ENCODE assay signal across 14 cellular contexts in genomic region chr10:56537984-56538383, GRCh38.
DNase-seq lines count a peak whose midpoint lies in the region; ATAC-seq and TF ChIP-seq lines count a peak whose summit lies in the region.
"Had no signal": no experiment of that assay in that cellular context is flagged by ENCODE, and none has a peak within 500 bp of the region (broad histone marks: within the 10 kb centered on the region; RNA-seq: fewer than 3 reads in every experiment).

No MANE protein-coding gene starts in this region.

- no peaks in the 10 kb centered on the region for H3K4me1 Mint-ChIP-seq in CD4-positive, alpha-beta T cell (ENCODE audit: low read depth)
- H3K4me1 Mint-ChIP-seq: activated CD8-positive, alpha-beta memory T cell treated with anti-CD3 and anti-CD28 coated beads, Interleukin-2, amount 10 ng/mL, durations not matched to agents 7 days and 5 days had no signal

- DNase-seq in Caki2 (ENCODE audit: low read depth) (peak; percentile 95), M059J (ENCODE audit: low read depth) (peak; percentile 79), mammary epithelial cell (peak; percentile 94), kidney glomerular epithelial cell (lab: John Stamatoyannopoulos, UW) (peak; percentile 91), midbrain (lab: John Stamatoyannopoulos, UW) (no peak), germinal center (ENCODE audit: low spot score) (no peak)
- DNase-seq in CD4-positive, alpha-beta T cell = no peak
- DNase-seq in effector memory CD4-positive, alpha-beta T cell = no peak
- DNase-seq: activated CD8-positive, alpha-beta memory T cell treated with anti-CD3 and anti-CD28 coated beads, Interleukin-2, amount 10 ng/mL, durations not matched to agents 7 days and 5 days; NCI-H774; retina had no signal

- H3K79me2 ChIP-seq in mammary epithelial cell (ENCODE audit: insufficient read depth, low read length) = no peaks in the 10 kb centered on the region

- no peaks in the 10 kb centered on the region for H3K36me3 ChIP-seq in mammary epithelial cell (ENCODE audit: insufficient read depth, low read length)
- H3K36me3 ChIP-seq in effector memory CD4-positive, alpha-beta T cell (ENCODE audit: control insufficient read depth, insufficient read depth, low read length) = no peaks in the 10 kb centered on the region
- H3K36me3 ChIP-seq: tibial nerve had no signal

- intact Hi-C loops in mammary epithelial cell (cut with micrococcal nuclease) = no loop called here
- intact Hi-C loops in CD4-positive, alpha-beta T cell (cut with DNase I, micrococcal nuclease) = no loop called here

- no peak overlapping the region for H3K27ac Mint-ChIP-seq in CD4-positive, alpha-beta T cell
- H3K27ac Mint-ChIP-seq: activated CD8-positive, alpha-beta memory T cell treated with anti-CD3 and anti-CD28 coated beads, Interleukin-2, amount 10 ng/mL, durations not matched to agents 7 days and 5 days; memory B cell had no signal

- WGBS in mammary epithelial cell (ENCODE audit: low coverage, missing lambda C conversion rate) = 30% methylated on average over 4 of the region's 4 CpGs

- POLR2A ChIA-PET in CD4-positive, alpha-beta T cell (lab: Charles Lee) = no interaction called here

- CTCF ChIA-PET in mammary epithelial cell (lab: Charles Lee; ENCODE audit: low non-redundant PET) = no interaction called here
- CTCF ChIA-PET in CD4-positive, alpha-beta T cell (lab: Charles Lee) = no interaction called here

- H3K9ac ChIP-seq in mammary epithelial cell (ENCODE audit: insufficient read depth, low read length) = no peak overlapping the region

- ATAC-seq in CD4-positive, alpha-beta T cell (ENCODE audit: poor library complexity) = no peak
- ATAC-seq: activated CD8-positive, alpha-beta memory T cell treated with anti-CD3 and anti-CD28 coated beads, Interleukin-2, amount 10 ng/mL, durations not matched to agents 7 days and 5 days had no signal

- no peaks in the 10 kb centered on the region for H3K27me3 Mint-ChIP-seq in CD4-positive, alpha-beta T cell
- H3K27me3 Mint-ChIP-seq: activated CD8-positive, alpha-beta memory T cell treated with anti-CD3 and anti-CD28 coated beads, Interleukin-2, amount 10 ng/mL, durations not matched to agents 7 days and 5 days; memory B cell had no signal

- H4K20me1 ChIP-seq in mammary epithelial cell (ENCODE audit: insufficient read depth, low read length) = no peaks in the 10 kb centered on the region

- no peaks in the 10 kb centered on the region for H3K27me3 ChIP-seq in mammary epithelial cell (ENCODE audit: insufficient read depth, low read length)
- H3K27me3 ChIP-seq in CD4-positive, alpha-beta T cell (ENCODE audit: control insufficient read depth, insufficient read depth, low read length) = no peaks in the 10 kb centered on the region
- H3K27me3 ChIP-seq in effector memory CD4-positive, alpha-beta T cell (replicated peaks; ENCODE audit: control insufficient read depth, insufficient read depth, low read length, poor library complexity, severe bottlenecking) = no peaks in the 10 kb centered on the region
- H3K27me3 ChIP-seq: tibial nerve had no signal

- no peaks in the 10 kb centered on the region for H3K9me3 Mint-ChIP-seq in CD4-positive, alpha-beta T cell
- H3K9me3 Mint-ChIP-seq: memory B cell had no signal

- dilution Hi-C loops in mammary epithelial cell (cut with HindIII; ENCODE audit: low sequenced_read_pairs) = no loop called here

- no peak overlapping the region for H3K4me3 ChIP-seq in mammary epithelial cell (replicated peaks in 1 of 3; ENCODE audit: insufficient read depth in 1 of 3, low read depth in 2 of 3, low read length in 3 of 3)
- no peak overlapping the region for H3K4me3 ChIP-seq in effector memory CD4-positive, alpha-beta T cell (ENCODE audit: insufficient read depth, low read depth, low read length, poor library complexity, severe bottlenecking)
- H3K4me3 ChIP-seq: tibial nerve had no signal

- no peaks in the 10 kb centered on the region for H3K36me3 Mint-ChIP-seq in CD4-positive, alpha-beta T cell (ENCODE audit: low read depth)
- H3K36me3 Mint-ChIP-seq: activated CD8-positive, alpha-beta memory T cell treated with anti-CD3 and anti-CD28 coated beads, Interleukin-2, amount 10 ng/mL, durations not matched to agents 7 days and 5 days; memory B cell had no signal

- in situ Hi-C loops in Caki2 (cut with HindIII; ENCODE audit: low pct_unique_long_range_greater_than_20kb, low sequenced_read_pairs) (no loop called here), mammary epithelial cell (cut with MboI; ENCODE audit: low sequenced_read_pairs in 2 of 2) (no loop called here)

- H3K4me1 ChIP-seq in mammary epithelial cell (ENCODE audit: insufficient read depth, low read length) = peaks cover 15% of the 10 kb centered on the region
- no peaks in the 10 kb centered on the region for H3K4me1 ChIP-seq in effector memory CD4-positive, alpha-beta T cell (ENCODE audit: control insufficient read depth, insufficient read depth, low read length, poor library complexity, severe bottlenecking)
- H3K4me1 ChIP-seq: tibial nerve had no signal

- peak overlapping the region; percentile 6 for H3K4me2 ChIP-seq in mammary epithelial cell (ENCODE audit: insufficient read depth, low read depth, low read length)

- TF ChIP-seq CTCF in mammary epithelial cell (conservative IDR thresholded peaks at IDR 0.05 in 1 of 2, IDR thresholded peaks at IDR 0.05 in 1 of 2; ENCODE audit: extremely low read depth in 1 of 2, insufficient read depth in 1 of 2, low read depth in 1 of 2, low read length in 2 of 2) = no peak
- no peak for TF ChIP-seq CTCF in CD4-positive, alpha-beta T cell (IDR thresholded peaks at IDR 0.05)

- H2AFZ ChIP-seq in mammary epithelial cell (ENCODE audit: low read depth, low read length) = no peak overlapping the region

- no TSS peak for BruUV-seq in mammary epithelial cell (replicated peaks; lab: Mats Ljungman, UMichigan)

- no peak overlapping the region for H3K27ac ChIP-seq in mammary epithelial cell (ENCODE audit: insufficient read depth, low read depth, low read length)
- no peak overlapping the region for H3K27ac ChIP-seq in CD4-positive, alpha-beta T cell (ENCODE audit: low read depth, low read length)
- H3K27ac ChIP-seq in effector memory CD4-positive, alpha-beta T cell (ENCODE audit: insufficient read depth, low read length, poor library complexity, severe bottlenecking) = no peak overlapping the region
- H3K27ac ChIP-seq: C4-2B, tibial nerve had no signal

- no peak overlapping the region for H3K4me3 Mint-ChIP-seq in CD4-positive, alpha-beta T cell
- H3K4me3 Mint-ChIP-seq: activated CD8-positive, alpha-beta memory T cell treated with anti-CD3 and anti-CD28 coated beads, Interleukin-2, amount 10 ng/mL, durations not matched to agents 7 days and 5 days; memory B cell had no signal

- H3K9me3 ChIP-seq in mammary epithelial cell (replicated peaks; ENCODE audit: insufficient read depth, low read length) = no peaks in the 10 kb centered on the region
- no peaks in the 10 kb centered on the region for H3K9me3 ChIP-seq in CD4-positive, alpha-beta T cell (ENCODE audit: control insufficient read depth, low read length)
- no peaks in the 10 kb centered on the region for H3K9me3 ChIP-seq in effector memory CD4-positive, alpha-beta T cell (ENCODE audit: control insufficient read depth, low read length)
- H3K9me3 ChIP-seq: tibial nerve had no signal

Comparison
In these comparisons a context has a peak if more than half of its experiments do, and no peak if none do; other contexts are left out.
1. DNase-seq: peak in Caki2 (single experiment), M059J (single experiment), mammary epithelial cell (single experiment) and kidney glomerular epithelial cell (single experiment); none in CD4-positive, alpha-beta T cell (0 of 10), midbrain (single experiment), germinal center (single experiment) and effector memory CD4-positive, alpha-beta T cell (0 of 3).